Comparison of ENCODE assay signal across 1 cellular context in the genomic region with DNA sequence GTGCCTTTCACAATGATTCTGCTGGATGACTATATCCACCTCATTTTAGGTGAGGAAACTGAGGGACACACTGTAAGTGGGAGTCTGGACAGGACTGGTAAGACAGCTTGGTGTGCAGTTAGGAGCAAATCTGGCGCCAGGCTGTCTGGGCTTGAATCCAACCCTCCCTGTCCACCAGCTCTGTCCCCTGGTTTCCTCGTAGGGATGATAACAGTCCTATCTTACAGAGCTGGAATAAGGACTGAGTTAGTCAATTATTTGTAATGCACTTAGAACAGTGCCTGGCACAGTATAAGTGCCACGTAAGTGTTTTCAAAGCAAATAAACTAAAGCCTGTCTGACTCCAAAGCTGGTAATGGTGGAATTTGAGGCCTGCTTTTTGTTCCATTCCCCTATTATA.
TF ChIP-seq lines count a peak whose summit lies in the region.

No MANE protein-coding gene starts in this region.

TF ChIP-seq in SK-N-SH, 30 proteins besides CTCF, POLR2A, EP300 and RAD21 (continued from another document):
- TF ChIP-seq, protein P1, sequence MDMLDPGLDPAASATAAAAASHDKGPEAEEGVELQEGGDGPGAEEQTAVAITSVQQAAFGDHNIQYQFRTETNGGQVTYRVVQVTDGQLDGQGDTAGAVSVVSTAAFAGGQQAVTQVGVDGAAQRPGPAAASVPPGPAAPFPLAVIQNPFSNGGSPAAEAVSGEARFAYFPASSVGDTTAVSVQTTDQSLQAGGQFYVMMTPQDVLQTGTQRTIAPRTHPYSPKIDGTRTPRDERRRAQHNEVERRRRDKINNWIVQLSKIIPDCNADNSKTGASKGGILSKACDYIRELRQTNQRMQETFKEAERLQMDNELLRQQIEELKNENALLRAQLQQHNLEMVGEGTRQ (IDR thresholded peaks at IDR 0.05; ENCODE audit: borderline replicate concordance, low read depth, low read length): no peak
- TF ChIP-seq ZBTB33 (IDR thresholded peaks at IDR 0.05; ENCODE audit: borderline replicate concordance, low read depth): no peak
- no peak for TF ChIP-seq IRF3 (IDR thresholded peaks at IDR 0.05; ENCODE audit: low read depth, low read length)
